ENCODE assay signal across 1 cellular context in the genomic region with DNA sequence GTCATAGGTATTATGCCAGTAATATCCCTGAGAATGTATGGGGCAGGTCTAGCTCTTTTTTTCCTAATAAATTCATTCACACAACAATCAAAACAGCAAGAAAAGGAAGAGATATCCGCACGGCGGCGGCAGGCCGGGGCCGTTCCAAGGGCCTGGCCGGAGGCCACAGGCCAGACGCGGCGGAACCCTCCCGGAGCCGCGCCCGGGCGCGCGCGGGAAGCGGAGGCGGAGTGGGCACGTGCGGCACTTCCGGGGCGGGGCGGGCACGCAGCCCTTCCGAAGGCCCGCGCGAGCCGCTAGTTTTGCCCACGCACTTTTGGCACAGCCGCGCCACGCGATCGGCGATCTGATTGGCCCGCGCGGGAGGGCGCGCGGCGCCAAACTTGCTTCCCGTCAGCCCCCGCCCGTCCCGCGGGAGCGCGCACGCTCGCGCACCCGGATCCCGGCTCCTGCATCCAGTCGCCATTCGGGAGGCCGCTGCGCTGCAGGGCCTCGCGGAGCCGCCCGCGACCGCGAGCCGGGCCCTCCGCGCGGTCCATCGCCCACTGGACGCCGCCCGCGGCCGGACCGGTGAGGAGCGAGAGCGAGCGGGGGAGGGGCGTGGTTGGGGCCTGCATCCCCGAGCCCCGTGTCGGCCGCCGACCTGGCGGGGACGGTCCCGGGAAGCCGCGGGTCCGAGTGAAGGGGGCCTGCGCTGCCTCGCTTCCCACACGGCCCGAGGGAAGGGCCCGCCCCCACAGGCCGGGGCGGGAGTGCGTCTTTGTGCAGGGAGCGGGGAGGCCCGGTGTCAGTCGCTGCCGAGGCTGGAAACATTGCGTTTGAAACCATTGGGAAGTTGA.
TF ChIP-seq lines count a peak whose summit lies in the region.

A gene with protein sequence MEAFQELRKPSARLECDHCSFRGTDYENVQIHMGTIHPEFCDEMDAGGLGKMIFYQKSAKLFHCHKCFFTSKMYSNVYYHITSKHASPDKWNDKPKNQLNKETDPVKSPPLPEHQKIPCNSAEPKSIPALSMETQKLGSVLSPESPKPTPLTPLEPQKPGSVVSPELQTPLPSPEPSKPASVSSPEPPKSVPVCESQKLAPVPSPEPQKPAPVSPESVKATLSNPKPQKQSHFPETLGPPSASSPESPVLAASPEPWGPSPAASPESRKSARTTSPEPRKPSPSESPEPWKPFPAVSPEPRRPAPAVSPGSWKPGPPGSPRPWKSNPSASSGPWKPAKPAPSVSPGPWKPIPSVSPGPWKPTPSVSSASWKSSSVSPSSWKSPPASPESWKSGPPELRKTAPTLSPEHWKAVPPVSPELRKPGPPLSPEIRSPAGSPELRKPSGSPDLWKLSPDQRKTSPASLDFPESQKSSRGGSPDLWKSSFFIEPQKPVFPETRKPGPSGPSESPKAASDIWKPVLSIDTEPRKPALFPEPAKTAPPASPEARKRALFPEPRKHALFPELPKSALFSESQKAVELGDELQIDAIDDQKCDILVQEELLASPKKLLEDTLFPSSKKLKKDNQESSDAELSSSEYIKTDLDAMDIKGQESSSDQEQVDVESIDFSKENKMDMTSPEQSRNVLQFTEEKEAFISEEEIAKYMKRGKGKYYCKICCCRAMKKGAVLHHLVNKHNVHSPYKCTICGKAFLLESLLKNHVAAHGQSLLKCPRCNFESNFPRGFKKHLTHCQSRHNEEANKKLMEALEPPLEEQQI (plus strand): TSS at position 430 of the 839 bp plus-strand sequence. CDS start 9,340 bp downstream, outside the sequence.

TF ChIP-seq in H1, 55 proteins besides CTCF, POLR2A, EP300 and RAD21 (continued from another document):
- TF ChIP-seq, protein P1, sequence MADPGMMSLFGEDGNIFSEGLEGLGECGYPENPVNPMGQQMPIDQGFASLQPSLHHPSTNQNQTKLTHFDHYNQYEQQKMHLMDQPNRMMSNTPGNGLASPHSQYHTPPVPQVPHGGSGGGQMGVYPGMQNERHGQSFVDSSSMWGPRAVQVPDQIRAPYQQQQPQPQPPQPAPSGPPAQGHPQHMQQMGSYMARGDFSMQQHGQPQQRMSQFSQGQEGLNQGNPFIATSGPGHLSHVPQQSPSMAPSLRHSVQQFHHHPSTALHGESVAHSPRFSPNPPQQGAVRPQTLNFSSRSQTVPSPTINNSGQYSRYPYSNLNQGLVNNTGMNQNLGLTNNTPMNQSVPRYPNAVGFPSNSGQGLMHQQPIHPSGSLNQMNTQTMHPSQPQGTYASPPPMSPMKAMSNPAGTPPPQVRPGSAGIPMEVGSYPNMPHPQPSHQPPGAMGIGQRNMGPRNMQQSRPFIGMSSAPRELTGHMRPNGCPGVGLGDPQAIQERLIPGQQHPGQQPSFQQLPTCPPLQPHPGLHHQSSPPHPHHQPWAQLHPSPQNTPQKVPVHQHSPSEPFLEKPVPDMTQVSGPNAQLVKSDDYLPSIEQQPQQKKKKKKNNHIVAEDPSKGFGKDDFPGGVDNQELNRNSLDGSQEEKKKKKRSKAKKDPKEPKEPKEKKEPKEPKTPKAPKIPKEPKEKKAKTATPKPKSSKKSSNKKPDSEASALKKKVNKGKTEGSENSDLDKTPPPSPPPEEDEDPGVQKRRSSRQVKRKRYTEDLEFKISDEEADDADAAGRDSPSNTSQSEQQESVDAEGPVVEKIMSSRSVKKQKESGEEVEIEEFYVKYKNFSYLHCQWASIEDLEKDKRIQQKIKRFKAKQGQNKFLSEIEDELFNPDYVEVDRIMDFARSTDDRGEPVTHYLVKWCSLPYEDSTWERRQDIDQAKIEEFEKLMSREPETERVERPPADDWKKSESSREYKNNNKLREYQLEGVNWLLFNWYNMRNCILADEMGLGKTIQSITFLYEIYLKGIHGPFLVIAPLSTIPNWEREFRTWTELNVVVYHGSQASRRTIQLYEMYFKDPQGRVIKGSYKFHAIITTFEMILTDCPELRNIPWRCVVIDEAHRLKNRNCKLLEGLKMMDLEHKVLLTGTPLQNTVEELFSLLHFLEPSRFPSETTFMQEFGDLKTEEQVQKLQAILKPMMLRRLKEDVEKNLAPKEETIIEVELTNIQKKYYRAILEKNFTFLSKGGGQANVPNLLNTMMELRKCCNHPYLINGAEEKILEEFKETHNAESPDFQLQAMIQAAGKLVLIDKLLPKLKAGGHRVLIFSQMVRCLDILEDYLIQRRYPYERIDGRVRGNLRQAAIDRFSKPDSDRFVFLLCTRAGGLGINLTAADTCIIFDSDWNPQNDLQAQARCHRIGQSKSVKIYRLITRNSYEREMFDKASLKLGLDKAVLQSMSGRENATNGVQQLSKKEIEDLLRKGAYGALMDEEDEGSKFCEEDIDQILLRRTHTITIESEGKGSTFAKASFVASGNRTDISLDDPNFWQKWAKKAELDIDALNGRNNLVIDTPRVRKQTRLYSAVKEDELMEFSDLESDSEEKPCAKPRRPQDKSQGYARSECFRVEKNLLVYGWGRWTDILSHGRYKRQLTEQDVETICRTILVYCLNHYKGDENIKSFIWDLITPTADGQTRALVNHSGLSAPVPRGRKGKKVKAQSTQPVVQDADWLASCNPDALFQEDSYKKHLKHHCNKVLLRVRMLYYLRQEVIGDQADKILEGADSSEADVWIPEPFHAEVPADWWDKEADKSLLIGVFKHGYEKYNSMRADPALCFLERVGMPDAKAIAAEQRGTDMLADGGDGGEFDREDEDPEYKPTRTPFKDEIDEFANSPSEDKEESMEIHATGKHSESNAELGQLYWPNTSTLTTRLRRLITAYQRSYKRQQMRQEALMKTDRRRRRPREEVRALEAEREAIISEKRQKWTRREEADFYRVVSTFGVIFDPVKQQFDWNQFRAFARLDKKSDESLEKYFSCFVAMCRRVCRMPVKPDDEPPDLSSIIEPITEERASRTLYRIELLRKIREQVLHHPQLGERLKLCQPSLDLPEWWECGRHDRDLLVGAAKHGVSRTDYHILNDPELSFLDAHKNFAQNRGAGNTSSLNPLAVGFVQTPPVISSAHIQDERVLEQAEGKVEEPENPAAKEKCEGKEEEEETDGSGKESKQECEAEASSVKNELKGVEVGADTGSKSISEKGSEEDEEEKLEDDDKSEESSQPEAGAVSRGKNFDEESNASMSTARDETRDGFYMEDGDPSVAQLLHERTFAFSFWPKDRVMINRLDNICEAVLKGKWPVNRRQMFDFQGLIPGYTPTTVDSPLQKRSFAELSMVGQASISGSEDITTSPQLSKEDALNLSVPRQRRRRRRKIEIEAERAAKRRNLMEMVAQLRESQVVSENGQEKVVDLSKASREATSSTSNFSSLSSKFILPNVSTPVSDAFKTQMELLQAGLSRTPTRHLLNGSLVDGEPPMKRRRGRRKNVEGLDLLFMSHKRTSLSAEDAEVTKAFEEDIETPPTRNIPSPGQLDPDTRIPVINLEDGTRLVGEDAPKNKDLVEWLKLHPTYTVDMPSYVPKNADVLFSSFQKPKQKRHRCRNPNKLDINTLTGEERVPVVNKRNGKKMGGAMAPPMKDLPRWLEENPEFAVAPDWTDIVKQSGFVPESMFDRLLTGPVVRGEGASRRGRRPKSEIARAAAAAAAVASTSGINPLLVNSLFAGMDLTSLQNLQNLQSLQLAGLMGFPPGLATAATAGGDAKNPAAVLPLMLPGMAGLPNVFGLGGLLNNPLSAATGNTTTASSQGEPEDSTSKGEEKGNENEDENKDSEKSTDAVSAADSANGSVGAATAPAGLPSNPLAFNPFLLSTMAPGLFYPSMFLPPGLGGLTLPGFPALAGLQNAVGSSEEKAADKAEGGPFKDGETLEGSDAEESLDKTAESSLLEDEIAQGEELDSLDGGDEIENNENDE (IDR thresholded peaks at IDR 0.05; ENCODE audit: insufficient replicate concordance, low read length), result no peak
- no peak for TF ChIP-seq RXRA (IDR thresholded peaks at IDR 0.05; ENCODE audit: insufficient read depth, low read depth, low read length)
